In the genomic region with DNA sequence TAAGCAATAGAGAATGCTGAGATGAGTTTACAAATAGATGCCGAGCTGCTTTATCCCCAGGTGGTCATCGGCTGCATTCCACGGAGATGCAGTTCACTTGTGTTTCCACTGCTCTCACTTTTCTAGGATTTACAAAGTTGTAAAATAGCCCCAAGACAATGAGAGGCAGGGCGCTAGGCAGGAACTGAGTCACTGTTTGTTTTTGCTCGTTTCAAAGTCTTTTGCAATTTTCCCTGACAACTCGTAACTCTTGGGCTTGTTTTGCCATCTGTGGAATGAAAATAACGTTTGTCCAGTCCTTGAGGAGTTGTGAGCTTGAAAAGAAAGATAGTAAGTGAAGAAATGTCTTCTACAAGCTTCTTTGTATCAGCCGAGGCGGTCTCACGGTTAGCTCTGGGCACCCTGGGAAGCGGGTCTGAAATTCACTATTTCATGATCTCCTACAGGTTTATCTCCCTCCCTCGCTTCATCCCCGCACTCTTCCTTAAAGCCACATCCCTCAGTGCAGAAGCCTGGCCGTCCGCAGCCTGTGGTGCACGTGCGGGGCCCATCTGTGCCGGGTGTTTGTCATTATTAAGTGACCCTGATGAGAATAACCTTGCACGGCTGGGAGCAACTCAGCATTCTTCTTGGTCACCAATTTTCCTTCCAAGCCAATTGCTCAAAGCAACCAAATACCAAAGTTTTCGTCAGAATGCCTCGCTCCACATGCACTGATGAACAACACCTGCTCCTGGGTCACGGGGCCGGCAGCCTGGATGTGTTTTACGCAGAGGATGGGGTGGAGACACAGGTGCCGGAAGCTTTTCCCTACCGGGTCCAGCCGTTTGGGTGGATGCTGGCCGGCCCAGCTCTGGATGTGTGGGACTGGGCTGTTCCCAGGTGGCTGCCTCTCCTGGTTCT, we compare ENCODE assay signal across 8 cellular contexts.
DNase-seq lines count a peak whose midpoint lies in the region; ATAC-seq, FAIRE-seq and TF ChIP-seq lines count a peak whose summit lies in the region.
"Not testable (repeated sequence)": the region's sequence is repeated elsewhere in the genome, so short reads cannot be mapped to it uniquely, and the experiment has no call there.

No MANE protein-coding gene starts in this region.

- ATAC-seq in body of pancreas (peak; percentile 28), omental fat pad (ENCODE audit: low FRiP score) (peak; percentile 47)

- not testable (repeated sequence) for TF ChIP-seq CTCF in body of pancreas (IDR thresholded peaks at IDR 0.05); fibroblast of mammary gland (conservative IDR thresholded peaks at IDR 0.05; ENCODE audit: control insufficient read depth, insufficient read depth, low read depth, low read length); keratinocyte (optimal IDR thresholded peaks at IDR 0.05 in 1 of 3, IDR thresholded peaks at IDR 0.05 in 1 of 3, conservative IDR thresholded peaks at IDR 0.05 in 1 of 3; ENCODE audit: extremely low read depth in 1 of 3, insufficient read depth in 2 of 3, low read length in 3 of 3); omental fat pad (IDR thresholded peaks at IDR 0.05)

- H4K20me1 ChIP-seq in keratinocyte (ENCODE audit: control insufficient read depth, extremely low read depth, insufficient read depth, low read length), result not testable (repeated sequence)

- H2AFZ ChIP-seq in keratinocyte (ENCODE audit: control insufficient read depth, low read length), result not testable (repeated sequence)

- intact Hi-C loops in body of pancreas (cut with DNase I), result not testable (repeated sequence)

- peak overlapping the region; percentile 40; the same call in 1 of the 2 replicates for H3K27ac ChIP-seq in HUES6 (ENCODE audit: low read depth, low read length)
- H3K27ac ChIP-seq in body of pancreas; keratinocyte (ENCODE audit: control insufficient read depth, insufficient read depth, low read length): not testable (repeated sequence)

- H3K4me2 ChIP-seq in keratinocyte (ENCODE audit: control insufficient read depth, extremely low read depth, insufficient read depth, low read depth, low read length), result peak overlapping the region; percentile 43

- not testable (repeated sequence) for H3K9me1 ChIP-seq in keratinocyte (ENCODE audit: control insufficient read depth, extremely low read depth, insufficient read depth, low read length)

- WGBS in body of pancreas, 2 donors, result 19 to 26% methylated on average over 25 to 28 of the region's 28 CpGs

- TF ChIP-seq POLR2A in body of pancreas (IDR thresholded peaks at IDR 0.05), result not testable (repeated sequence)

- DNase-seq in EH (ENCODE audit: low read depth) (peak; percentile 93), RKO (ENCODE audit: low spot score) (peak; percentile 34), fibroblast of mammary gland (ENCODE audit: low read depth) (peak; percentile 83), urothelium cell line (ENCODE audit: low spot score) (peak; percentile 42)
- DNase-seq in body of pancreas; keratinocyte (ENCODE audit: low read depth, low spot score); omental fat pad (ENCODE audit: low spot score): not testable (repeated sequence)

- H3K9me3 ChIP-seq in HUES6 (ENCODE audit: control insufficient read depth, insufficient read depth, low read depth, low read length); body of pancreas; keratinocyte (ENCODE audit: control insufficient read depth, low read depth, low read length): not testable (repeated sequence)

- not testable (repeated sequence) for H3K27me3 ChIP-seq in HUES6 (ENCODE audit: control insufficient read depth, insufficient read depth, low read length); body of pancreas; keratinocyte (ENCODE audit: control insufficient read depth, extremely low read depth, insufficient read depth, low read length)

- peak; percentile 9 for FAIRE-seq in keratinocyte (lab: Jason Lieb, UNC)
- FAIRE-seq in urothelium cell line (lab: Jason Lieb, UNC), result not testable (repeated sequence)

- dilution Hi-C loops in keratinocyte (cut with MboI; ENCODE audit: extremely low pct_ligation_motif_present, low sequenced_read_pairs), result not testable (repeated sequence)

- H3K9ac ChIP-seq in HUES6 (ENCODE audit: low read length), result peak overlapping the region; percentile 47
- H3K9ac ChIP-seq in keratinocyte (ENCODE audit: control insufficient read depth, extremely low read depth, insufficient read depth, low read length), result not testable (repeated sequence)

- not testable (repeated sequence) for H3K36me3 ChIP-seq in HUES6 (ENCODE audit: control insufficient read depth, insufficient read depth, low read length); body of pancreas (replicated peaks in 1 of 2; ENCODE audit: insufficient read depth in 1 of 2, low read depth in 2 of 2); keratinocyte (ENCODE audit: control insufficient read depth in 2 of 2, extremely low read depth in 1 of 2, insufficient read depth in 2 of 2, low read length in 2 of 2)

- H3K79me2 ChIP-seq in keratinocyte (ENCODE audit: control insufficient read depth, insufficient read depth, low read length), result not testable (repeated sequence)

- peak overlapping the region; percentile 16; the same call in 1 of the 2 replicates for H3K4me3 ChIP-seq in HUES6 (ENCODE audit: low read depth, low read length)
- not testable (repeated sequence) for H3K4me3 ChIP-seq in body of pancreas; fibroblast of mammary gland (ENCODE audit: control insufficient read depth, low read depth, low read length); keratinocyte (ENCODE audit: control insufficient read depth in 2 of 3, extremely low read depth in 1 of 3, insufficient read depth in 2 of 3, low read depth in 1 of 3, low read length in 3 of 3)

- H3K4me1 ChIP-seq in HUES6 (ENCODE audit: control insufficient read depth, insufficient read depth, low read length), result peaks cover 14% of the 10 kb centered on the region
- not testable (repeated sequence) for H3K4me1 ChIP-seq in body of pancreas; keratinocyte (ENCODE audit: control insufficient read depth, extremely low read depth, insufficient read depth, low read length)
